Comparison of ENCODE assay signal across 27 cellular contexts in genomic region chr18:6810191-6810590, GRCh38.
A peak's percentile ranks its signal among the peaks of the same experiment; 100 is the strongest.
DNase-seq lines count a peak whose midpoint lies in the region; ATAC-seq and TF ChIP-seq lines count a peak whose summit lies in the region.
"Had no signal": no experiment of that assay in that cellular context is flagged by ENCODE, and none has a peak within 500 bp of the region (broad histone marks: within the 10 kb centered on the region; RNA-seq: fewer than 3 reads in every experiment).

No MANE protein-coding gene starts in this region.

- peaks cover 10% of the 10 kb centered on the region for H3K27me3 ChIP-seq in foreskin keratinocyte
- H3K27me3 ChIP-seq: BE2C had no signal

- H3K27me3 Mint-ChIP-seq in progenitor cell of endocrine pancreas: no peaks in the 10 kb centered on the region
- H3K27me3 Mint-ChIP-seq: CD8-positive, alpha-beta memory T cell had no signal

- TF ChIP-seq CTCF in AG10803 (conservative IDR thresholded peaks at IDR 0.05; ENCODE audit: low read length): no peak
- no peak for TF ChIP-seq CTCF in fibroblast of the aortic adventitia (IDR thresholded peaks at IDR 0.05; ENCODE audit: insufficient read depth, low read length)
- TF ChIP-seq CTCF in progenitor cell of endocrine pancreas (IDR thresholded peaks at IDR 0.05; ENCODE audit: unreplicated experiment): no peak
- TF ChIP-seq CTCF in foreskin keratinocyte (conservative IDR thresholded peaks at IDR 0.05): no peak

- peaks cover 9% of the 10 kb centered on the region for H3K36me3 Mint-ChIP-seq in progenitor cell of endocrine pancreas (ENCODE audit: insufficient read depth)
- H3K36me3 Mint-ChIP-seq: CD14-positive monocyte; CD8-positive, alpha-beta memory T cell had no signal

- ATAC-seq in foreskin keratinocyte: no peak
- ATAC-seq in GM21529 (IDR thresholded peaks at IDR 0.05; ENCODE audit: unreplicated experiment): no peak

- peaks cover 29% of the 10 kb centered on the region for H3K4me1 Mint-ChIP-seq in progenitor cell of endocrine pancreas (ENCODE audit: low read depth)
- H3K4me1 Mint-ChIP-seq: CD14-positive monocyte; CD8-positive, alpha-beta memory T cell had no signal

- peak; percentile 4 for DNase-seq in AG10803 (ENCODE audit: low read depth)
- peak; percentile 8 for DNase-seq in amniotic epithelial cell (ENCODE audit: low read depth)
- DNase-seq in fibroblast of the aortic adventitia (ENCODE audit: low read depth): peak; percentile 52
- no peak for DNase-seq in progenitor cell of endocrine pancreas (ENCODE audit: low spot score, unreplicated experiment)
- DNase-seq in NCI-H345 treated with DMSO at 0.1 percent for 48 hours (lab: John Stamatoyannopoulos, UW; ENCODE audit: unreplicated experiment): no peak
- no peak for DNase-seq in foreskin keratinocyte
- DNase-seq: BE2C; Calu3; CD8-positive, alpha-beta memory T cell; DMS79 treated with DMSO at 0.1 percent for 48 hours; GF-D8; H9; HFFc6; IMR-90; KG1; MM.1S; NCI-H1048; NCI-H1417; NCI-H1694; NCI-H2029 treated with DMSO at 0.1 percent for 48 hours; NCI-H510A; NCI-H69; SHP77 had no signal

- peaks cover 13% of the 10 kb centered on the region for H3K9me3 Mint-ChIP-seq in progenitor cell of endocrine pancreas (ENCODE audit: low read depth)

- H3K4me1 ChIP-seq in foreskin keratinocyte: no peaks in the 10 kb centered on the region
- H3K4me1 ChIP-seq: BE2C had no signal

- peak overlapping the region; percentile 62 for H3K27ac Mint-ChIP-seq in progenitor cell of endocrine pancreas
- H3K27ac Mint-ChIP-seq: CD14-positive monocyte, HFFc6 had no signal

- no peak overlapping the region for H3K4me3 ChIP-seq in AG10803 (ENCODE audit: low read length)
- H3K4me3 ChIP-seq in fibroblast of the aortic adventitia (ENCODE audit: low read depth, low read length): no peak overlapping the region

- H3K4me3 Mint-ChIP-seq in progenitor cell of endocrine pancreas (ENCODE audit: low read depth): no peak overlapping the region
- H3K4me3 Mint-ChIP-seq: CD14-positive monocyte; CD8-positive, alpha-beta memory T cell; H9; HFFc6 had no signal

- H3K27ac ChIP-seq in foreskin keratinocyte: no peak overlapping the region
- H3K27ac ChIP-seq: 22Rv1, RWPE1 had no signal

Comparison
In these comparisons a context has a peak if more than half of its experiments do, and no peak if none do; other contexts are left out.
1. DNase-seq: peak in AG10803 (single experiment), amniotic epithelial cell (single experiment) and fibroblast of the aortic adventitia (single experiment); none in progenitor cell of endocrine pancreas (single experiment), NCI-H345 treated with DMSO at 0.1 percent for 48 hours (single experiment) and foreskin keratinocyte (0 of 2).